Comparison of ENCODE assay signal across 19 cellular contexts in the genomic region with DNA sequence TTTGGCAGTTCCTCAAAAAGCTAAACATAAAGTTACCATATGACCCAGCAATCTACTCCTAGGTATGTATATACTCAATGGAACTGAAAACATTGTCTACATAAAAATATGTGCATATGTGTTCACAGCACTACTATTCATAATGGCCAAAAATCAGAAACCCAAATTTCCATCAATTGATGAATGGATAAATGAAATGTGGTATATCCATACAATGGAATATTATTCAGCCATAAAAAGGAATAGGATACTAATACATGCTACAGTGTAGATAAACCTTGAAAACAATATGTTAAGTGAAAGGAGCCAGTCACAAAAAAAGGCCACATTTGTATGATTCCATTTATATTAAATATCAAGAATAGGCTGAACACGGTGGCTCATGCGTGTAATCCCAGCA. TPM values are rescaled to one million over a fixed set of nuclear protein-coding genes. Genes with fewer than 3 reads are reported as not detected.
DNase-seq lines count a peak whose midpoint lies in the region; ATAC-seq, FAIRE-seq and TF ChIP-seq lines count a peak whose summit lies in the region.
"Had no signal": no experiment of that assay in that cellular context is flagged by ENCODE, and none has a peak within 500 bp of the region (broad histone marks: within the 10 kb centered on the region; RNA-seq: fewer than 3 reads in every experiment).

No MANE protein-coding gene starts in this region.

- intact Hi-C loops in endothelial cell of umbilical vein (cut with micrococcal nuclease), result no loop called here

- H3K9ac ChIP-seq in endothelial cell of umbilical vein (replicated peaks; ENCODE audit: extremely low read depth, insufficient read depth, low read length), result peak overlapping the region; percentile 1
- H3K9ac ChIP-seq: BLaER1 had no signal

- no peak for DNase-seq in T-helper 2 cell treated with Interferon-gamma antibody and Interleukin-4, amounts not matched to agents 5 μg/mL and 100 μg/mL, for 36 hours (ENCODE audit: low spot score)
- DNase-seq in T-helper 2 cell (no peak), T-helper 17 cell (no peak), endothelial cell of umbilical vein (ENCODE audit: low read depth, low spot score) (no peak), SHP77 treated with DMSO at 0.1 percent for 48 hours (lab: John Stamatoyannopoulos, UW) (no peak), suprapubic skin (ENCODE audit: low spot score in 2 of 2) (no peak), HuH-7.5 (ENCODE audit: low spot score) (no peak)
- DNase-seq: AML-193; Caco-2; CD8-positive, alpha-beta memory T cell; DMS53; GF-D8; GOT3 had no signal

- no peak overlapping the region for H3K4me3 ChIP-seq in endothelial cell of umbilical vein (replicated peaks in 1 of 3; ENCODE audit: insufficient read depth in 1 of 3, low read depth in 1 of 3, low read length in 3 of 3)
- H3K4me3 ChIP-seq in suprapubic skin, result no peak overlapping the region
- H3K4me3 ChIP-seq: BLaER1, HAP-1 had no signal

- peaks cover 27% of the 10 kb centered on the region for H3K4me1 ChIP-seq in endothelial cell of umbilical vein (ENCODE audit: control insufficient read depth, extremely low read depth, insufficient read depth, low read length)
- peaks cover 23% of the 10 kb centered on the region for H3K4me1 ChIP-seq in suprapubic skin
- H3K4me1 ChIP-seq: Caco-2 had no signal

- no peak for TF ChIP-seq CTCF in endothelial cell of umbilical vein (IDR thresholded peaks at IDR 0.05; ENCODE audit: extremely low read depth in 1 of 2, insufficient read depth in 1 of 2, low read depth in 1 of 2, low read length in 2 of 2)
- TF ChIP-seq CTCF in suprapubic skin (IDR thresholded peaks at IDR 0.05), result no peak

- no TSS peak for BruUV-seq in endothelial cell of umbilical vein (replicated peaks; lab: Mats Ljungman, UMichigan)

- H3K36me3 Mint-ChIP-seq in T-helper 2 cell treated with Interferon-gamma antibody and Interleukin-4, amounts not matched to agents 5 μg/mL and 100 μg/mL, for 36 hours (ENCODE audit: low read depth), result peaks cover 42% of the 10 kb centered on the region
- H3K36me3 Mint-ChIP-seq in T-helper 17 cell (ENCODE audit: low read depth), result peaks cover 7% of the 10 kb centered on the region

- H3K36me3 ChIP-seq in endothelial cell of umbilical vein (ENCODE audit: control insufficient read depth in 2 of 2, extremely low read depth in 1 of 2, insufficient read depth in 2 of 2, low read length in 2 of 2) (no peaks in the 10 kb centered on the region), suprapubic skin (no peaks in the 10 kb centered on the region)

- no peak for ATAC-seq in T-helper 17 cell

- FAIRE-seq in endothelial cell of umbilical vein (lab: Jason Lieb, UNC), result no peak
- FAIRE-seq: GM19239 had no signal

- peak overlapping the region; percentile 49 for H3K4me2 ChIP-seq in endothelial cell of umbilical vein (ENCODE audit: insufficient read depth, low read length)
- H3K4me2 ChIP-seq: BLaER1 had no signal

- H3K27ac ChIP-seq in endothelial cell of umbilical vein (ENCODE audit: insufficient read depth, low read depth, low read length) (peak overlapping the region; percentile 67), suprapubic skin (no peak overlapping the region)
- H3K27ac ChIP-seq: 22Rv1, BLaER1, HL-60 had no signal

- POLR2A ChIA-PET in endothelial cell of umbilical vein (lab: Charles Lee), result no interaction called here

- H3K27me3 Mint-ChIP-seq in T-helper 2 cell treated with Interferon-gamma antibody and Interleukin-4, amounts not matched to agents 5 μg/mL and 100 μg/mL, for 36 hours (ENCODE audit: low read depth), result no peaks in the 10 kb centered on the region
- H3K27me3 Mint-ChIP-seq in T-helper 17 cell, result no peaks in the 10 kb centered on the region
- H3K27me3 Mint-ChIP-seq: CD8-positive, alpha-beta memory T cell had no signal

- peaks cover 5% of the 10 kb centered on the region for H3K9me3 Mint-ChIP-seq in T-helper 2 cell treated with Interferon-gamma antibody and Interleukin-4, amounts not matched to agents 5 μg/mL and 100 μg/mL, for 36 hours
- H3K9me3 Mint-ChIP-seq: HFFc6 had no signal

- peaks cover 38% of the 10 kb centered on the region for H3K79me2 ChIP-seq in endothelial cell of umbilical vein (ENCODE audit: control insufficient read depth, insufficient read depth, low read length)

- H3K9me3 ChIP-seq in T-helper 17 cell (ENCODE audit: control insufficient read depth, low read length, poor library complexity, severe bottlenecking), result no peaks in the 10 kb centered on the region
- no peaks in the 10 kb centered on the region for H3K9me3 ChIP-seq in endothelial cell of umbilical vein (replicated peaks; ENCODE audit: control insufficient read depth, insufficient read depth, low read length)
- no peaks in the 10 kb centered on the region for H3K9me3 ChIP-seq in suprapubic skin
- H3K9me3 ChIP-seq: Caco-2, HAP-1 had no signal

- no peaks in the 10 kb centered on the region for H3K9me1 ChIP-seq in endothelial cell of umbilical vein (replicated peaks; ENCODE audit: control insufficient read depth, extremely low read depth, insufficient read depth, low read length)

- H3K4me1 Mint-ChIP-seq in T-helper 2 cell treated with Interferon-gamma antibody and Interleukin-4, amounts not matched to agents 5 μg/mL and 100 μg/mL, for 36 hours (ENCODE audit: low read depth), result peaks cover 32% of the 10 kb centered on the region
- peaks cover 26% of the 10 kb centered on the region for H3K4me1 Mint-ChIP-seq in T-helper 17 cell

- TF ChIP-seq POLR2A in endothelial cell of umbilical vein (IDR thresholded peaks at IDR 0.05; ENCODE audit: low read depth, low read length), result no peak
- no peak for TF ChIP-seq POLR2A in suprapubic skin (IDR thresholded peaks at IDR 0.05)

- no peak overlapping the region for H3K27ac Mint-ChIP-seq in T-helper 2 cell treated with Interferon-gamma antibody and Interleukin-4, amounts not matched to agents 5 μg/mL and 100 μg/mL, for 36 hours
- H3K27ac Mint-ChIP-seq in T-helper 17 cell, result peak overlapping the region; percentile 77

- CTCF ChIA-PET in endothelial cell of umbilical vein (lab: Charles Lee), result no interaction called here

- 47% methylated on average over 2 of the region's 2 CpGs for WGBS in suprapubic skin

- no peak for TF ChIP-seq EP300 in suprapubic skin (IDR thresholded peaks at IDR 0.05)

- H3K27me3 ChIP-seq in endothelial cell of umbilical vein (ENCODE audit: control insufficient read depth in 2 of 2, insufficient read depth in 2 of 2, low read length in 2 of 2) (no peaks in the 10 kb centered on the region), suprapubic skin (no peaks in the 10 kb centered on the region)
- H3K27me3 ChIP-seq: BLaER1 had no signal

- dilution Hi-C loops in endothelial cell of umbilical vein (cut with MboI; ENCODE audit: extremely low pct_ligation_motif_present, low sequenced_read_pairs), result no loop called here

- H2AFZ ChIP-seq in endothelial cell of umbilical vein (ENCODE audit: low read depth, low read length), result no peak overlapping the region

- no peaks in the 10 kb centered on the region for H4K20me1 ChIP-seq in endothelial cell of umbilical vein (replicated peaks; ENCODE audit: control insufficient read depth, extremely low read depth, insufficient read depth, low read length)
- H4K20me1 ChIP-seq: BLaER1 had no signal

- peak overlapping the region; percentile 24 for H3K4me3 Mint-ChIP-seq in T-helper 2 cell treated with Interferon-gamma antibody and Interleukin-4, amounts not matched to agents 5 μg/mL and 100 μg/mL, for 36 hours
- H3K4me3 Mint-ChIP-seq in T-helper 17 cell, result no peak overlapping the region

RNA-seq across cellular contexts. Expression of a gene that starts 3.4 kb away (rescaled TPM):
- total RNA-seq in T-helper 17 cell, result 10 to 100 TPM; 11.3 to 16.1 TPM
- 34.2 and 37.5 TPM in 2 replicates for total RNA-seq in endothelial cell of umbilical vein
- 17.4 and 30.2 TPM in 2 replicates for polyA plus RNA-seq in endothelial cell of umbilical vein
- 41.6 and 54.9 TPM in 2 replicates for polyA plus RNA-seq in endothelial cell of umbilical vein (2011; cell fraction: cytosol; rRNA removed)
- polyA plus RNA-seq in endothelial cell of umbilical vein (2011; cell fraction: nucleus; rRNA removed), result 24.8 and 51.2 TPM in 2 replicates
- 22.8 and 34.0 TPM in 2 replicates for polyA plus RNA-seq in endothelial cell of umbilical vein (2012)
- polyA minus RNA-seq in endothelial cell of umbilical vein, result 11.3 and 16.2 TPM in 2 replicates
- 6.9 TPM for polyA minus RNA-seq in endothelial cell of umbilical vein (2011; cell fraction: cytosol; rRNA and poly(A)+ RNA removed)
- 11.8 TPM in 2 replicates for polyA minus RNA-seq in endothelial cell of umbilical vein (2011; cell fraction: nucleus; rRNA and poly(A)+ RNA removed)
- 10 to 100 TPM; 19.2 to 40.6 (median 23.0) TPM for total RNA-seq in suprapubic skin

RNA-seq across cellular contexts. Expression of a gene that starts 9.0 kb away (rescaled TPM):
- total RNA-seq in T-helper 17 cell (under 1 TPM; 0.20 to 0.76 TPM), endothelial cell of umbilical vein (0.91 and 3.6 TPM in 2 replicates), suprapubic skin (1 to 10 TPM in 2 of 4 donors, under 1 TPM in 2; 0.32 to 5.9 (median 1.2) TPM)
- 0.72 and 0.84 TPM in 2 replicates for polyA plus RNA-seq in endothelial cell of umbilical vein
- polyA plus RNA-seq in endothelial cell of umbilical vein (2011; cell fraction: cytosol; rRNA removed), result 0.78 and 0.90 TPM in 2 replicates
- 0.87 and 2.4 TPM in 2 replicates for polyA plus RNA-seq in endothelial cell of umbilical vein (2011; cell fraction: nucleus; rRNA removed)
- polyA plus RNA-seq in endothelial cell of umbilical vein (2012), result 0.68 and 1.5 TPM in 2 replicates
- 1.00 and 1.9 TPM in 2 replicates for polyA minus RNA-seq in endothelial cell of umbilical vein
- polyA minus RNA-seq in endothelial cell of umbilical vein (2011; cell fraction: cytosol; rRNA and poly(A)+ RNA removed), result 2.4 TPM
- 2.2 and 3.8 TPM in 2 replicates for polyA minus RNA-seq in endothelial cell of umbilical vein (2011; cell fraction: nucleus; rRNA and poly(A)+ RNA removed)

RNA-seq across cellular contexts. Expression of a gene that starts 9.2 kb away (rescaled TPM):
- total RNA-seq in T-helper 17 cell (10 to 100 TPM; 16.5 to 22.0 TPM), endothelial cell of umbilical vein (14.6 and 16.5 TPM in 2 replicates), suprapubic skin (10 to 100 TPM in 3 of 4 donors, 1 to 10 TPM in 1; 8.6 to 27.0 (median 14.1) TPM)
- 4.6 and 4.8 TPM in 2 replicates for polyA plus RNA-seq in endothelial cell of umbilical vein
- polyA plus RNA-seq in endothelial cell of umbilical vein (2011; cell fraction: cytosol; rRNA removed), result 4.8 and 5.3 TPM in 2 replicates
- polyA plus RNA-seq in endothelial cell of umbilical vein (2011; cell fraction: nucleus; rRNA removed), result 17.2 and 19.0 TPM in 2 replicates
- 7.7 and 8.2 TPM in 2 replicates for polyA plus RNA-seq in endothelial cell of umbilical vein (2012)
- polyA minus RNA-seq in endothelial cell of umbilical vein, result 20.0 and 27.1 TPM in 2 replicates
- polyA minus RNA-seq in endothelial cell of umbilical vein (2011; cell fraction: cytosol; rRNA and poly(A)+ RNA removed), result 10.9 TPM
- polyA minus RNA-seq in endothelial cell of umbilical vein (2011; cell fraction: nucleus; rRNA and poly(A)+ RNA removed), result 19.0 and 23.3 TPM in 2 replicates

RNA-seq across cellular contexts. Expression of a gene that starts 57.7 kb away (rescaled TPM):
- total RNA-seq in T-helper 17 cell (10 to 100 TPM; 22.9 to 25.9 TPM), endothelial cell of umbilical vein (97.0 and 103 TPM in 2 replicates), suprapubic skin (10 to 100 TPM; 28.9 to 46.2 (median 33.8) TPM)
- polyA plus RNA-seq in endothelial cell of umbilical vein, result 143 and 146 TPM in 2 replicates
- 124 and 125 TPM in 2 replicates for polyA plus RNA-seq in endothelial cell of umbilical vein (2011; cell fraction: cytosol; rRNA removed)
- polyA plus RNA-seq in endothelial cell of umbilical vein (2011; cell fraction: nucleus; rRNA removed), result 101 and 104 TPM in 2 replicates
- 71.5 and 81.7 TPM in 2 replicates for polyA plus RNA-seq in endothelial cell of umbilical vein (2012)
- 89.0 and 115 TPM in 2 replicates for polyA minus RNA-seq in endothelial cell of umbilical vein
- 36.6 TPM for polyA minus RNA-seq in endothelial cell of umbilical vein (2011; cell fraction: cytosol; rRNA and poly(A)+ RNA removed)
- 65.0 and 65.2 TPM in 2 replicates for polyA minus RNA-seq in endothelial cell of umbilical vein (2011; cell fraction: nucleus; rRNA and poly(A)+ RNA removed)
